ENCODE assay signal across 8 cellular contexts in genomic region chr17:58200024-58200633, GRCh38. TPM values are rescaled to one million over a fixed set of nuclear protein-coding genes. Genes with fewer than 3 reads are reported as not detected.
DNase-seq lines count a peak whose midpoint lies in the region; ATAC-seq and TF ChIP-seq lines count a peak whose summit lies in the region.

No MANE protein-coding gene starts in this region.

- POLR2A ChIA-PET in activated B cell treated with CpG ODN at 0.5 μM for 24 hours (lab: Charles Lee): interaction anchor here (1.0 to 1.1 kb wide), 2 partner anchors 50 to 144 kb away, joined by 3 to 4 read pairs; no protein-coding TSS in a partner anchor

- H3K36me3 Mint-ChIP-seq in activated B cell treated with CpG ODN at 0.5 μM for 24 hours (ENCODE audit: low read depth): no peaks in the 10 kb centered on the region

- peaks cover 2% of the 10 kb centered on the region for H3K4me1 Mint-ChIP-seq in activated B cell treated with CpG ODN at 0.5 μM for 24 hours

- no peaks in the 10 kb centered on the region for H3K9me3 Mint-ChIP-seq in activated B cell treated with CpG ODN at 0.5 μM for 24 hours

- peak; percentile 47 for DNase-seq in 8988T
- DNase-seq in GM12864 (ENCODE audit: low read depth): no peak
- peak; percentile 44 for DNase-seq in NCI-H146 treated with DMSO at 0.1 percent for 48 hours (lab: John Stamatoyannopoulos, UW; ENCODE audit: unreplicated experiment)
- DNase-seq in activated B cell treated with CpG ODN at 0.5 μM for 24 hours: peak; percentile 35
- DNase-seq in cerebellar cortex (ENCODE audit: low spot score): peak; percentile 44
- peak; percentile 1 for DNase-seq in midbrain (lab: John Stamatoyannopoulos, UW)
- DNase-seq in stromal cell of bone marrow (ENCODE audit: low read depth): peak; percentile 14
- DNase-seq in cerebellar nuclear complex (lab: John Stamatoyannopoulos, UW): no peak

- ATAC-seq in activated B cell treated with CpG ODN at 0.5 μM for 24 hours (ENCODE audit: low read depth): peak; percentile 82

- peak; percentile 81 for TF ChIP-seq CTCF in GM12864 (IDR thresholded peaks at IDR 0.05; ENCODE audit: low read depth, low read length, missing control alignments)
- TF ChIP-seq CTCF in activated B cell treated with CpG ODN at 0.5 μM for 24 hours (IDR thresholded peaks at IDR 0.05): no peak

- no peak overlapping the region for H3K4me3 Mint-ChIP-seq in activated B cell treated with CpG ODN at 0.5 μM for 24 hours

- H3K27ac Mint-ChIP-seq in activated B cell treated with CpG ODN at 0.5 μM for 24 hours: no peak overlapping the region

- no peak overlapping the region for H3K4me3 ChIP-seq in GM12864 (ENCODE audit: low read depth, low read length)

- CTCF ChIA-PET in activated B cell treated with CpG ODN at 0.5 μM for 24 hours (lab: Charles Lee): interaction anchor here (0.7 to 3.7 kb wide), 14 partner anchors 9 to 250 kb away, joined by 3 to 35 read pairs (median 4); partner anchors contain the start of gene MKS1

- H3K27me3 Mint-ChIP-seq in activated B cell treated with CpG ODN at 0.5 μM for 24 hours: peaks cover 27% of the 10 kb centered on the region

- intact Hi-C loops in activated B cell treated with CpG ODN at 0.5 μM for 24 hours (cut with micrococcal nuclease): loop anchor here (1.0 kb wide), 2 partner anchors 49 to 247 kb away; no protein-coding TSS in a partner anchor

RNA-seq across cellular contexts. Expression of gene EPX, which starts 7.6 kb away (rescaled TPM):
- total RNA-seq in activated B cell treated with CpG ODN at 0.5 μM for 24 hours: not detected in 2 replicates

RNA-seq across cellular contexts. Expression of gene MKS1, which starts 18.9 kb away (rescaled TPM):
- 16.0 and 17.3 TPM in 2 replicates for total RNA-seq in activated B cell treated with CpG ODN at 0.5 μM for 24 hours

RNA-seq across cellular contexts. Expression of gene OR4D2, which starts 33.3 kb away (rescaled TPM):
- not detected in 2 replicates for total RNA-seq in activated B cell treated with CpG ODN at 0.5 μM for 24 hours

RNA-seq across cellular contexts. Expression of gene LPO, which starts 38.3 kb away (rescaled TPM):
- not detected in 2 replicates for total RNA-seq in activated B cell treated with CpG ODN at 0.5 μM for 24 hours

RNA-seq across cellular contexts. Expression of gene OR4D1, which starts 51.9 kb away (rescaled TPM):
- total RNA-seq in activated B cell treated with CpG ODN at 0.5 μM for 24 hours: not detected in 2 replicates

Comparison
In these comparisons a context has a peak if more than half of its experiments do, and no peak if none do; other contexts are left out.
1. DNase-seq: peak in 8988T (single experiment), NCI-H146 treated with DMSO at 0.1 percent for 48 hours (single experiment), activated B cell treated with CpG ODN at 0.5 μM for 24 hours (single experiment), cerebellar cortex (single experiment), midbrain (single experiment) and stromal cell of bone marrow (single experiment); none in GM12864 (single experiment) and cerebellar nuclear complex (0 of 2).